In genomic region chr17:68228039-68228680, GRCh38 we compare ENCODE assay signal across 7 cellular contexts. TPM values are rescaled to one million over a fixed set of nuclear protein-coding genes. Genes with fewer than 3 reads are reported as not detected.
DNase-seq lines count a peak whose midpoint lies in the region; ATAC-seq, FAIRE-seq and TF ChIP-seq lines count a peak whose summit lies in the region.
"Not testable (repeated sequence)": the region's sequence is repeated elsewhere in the genome, so short reads cannot be mapped to it uniquely, and the experiment has no call there.

No MANE protein-coding gene starts in this region.

- H3K4me1 Mint-ChIP-seq in CD4-positive, alpha-beta T cell (ENCODE audit: low read depth) = not testable (repeated sequence)
- H3K4me1 Mint-ChIP-seq in activated T-helper 1 cell treated with anti-CD3 and anti-CD28 coated beads, Interleukin-12 subunit alpha, Interleukin-12 subunit beta, Interleukin-2, Interleukin-4 antibody, amounts not matched to agents 30 ng/mL and 10 ng/mL and 1 ng/mL, durations not matched to agents 14 hours and 24 hours and 36 hours (ENCODE audit: low read depth) = peaks cover 18% of the 10 kb centered on the region

- H3K27ac ChIP-seq in CD4-positive, alpha-beta T cell (ENCODE audit: low read depth, low read length); K562 (ENCODE audit: extremely low read depth, low read depth, low read length): not testable (repeated sequence)
- H3K27ac ChIP-seq in Karpas-422 (ENCODE audit: low read length) (peak overlapping the region; percentile 58), esophagus squamous epithelium (peak overlapping the region; percentile 61 to 84 (median 74))

- H3K27me3 ChIP-seq in CD4-positive, alpha-beta T cell (ENCODE audit: control insufficient read depth, insufficient read depth, low read length); Karpas-422 (ENCODE audit: low read length); esophagus squamous epithelium: not testable (repeated sequence)
- H3K27me3 ChIP-seq in K562 (ENCODE audit: control insufficient read depth in 2 of 2, insufficient read depth in 2 of 2, low read length in 2 of 2) = peaks cover 4 to 20% of the 10 kb centered on the region in 2 experiments; a peak in 4 of 5 replicates

- H3K4me1 ChIP-seq in Karpas-422 (ENCODE audit: low read length) (peaks cover 44% of the 10 kb centered on the region), esophagus squamous epithelium (peaks cover 0 to 30% (median 9%) of the 10 kb centered on the region in 3 donors)
- not testable (repeated sequence) for H3K4me1 ChIP-seq in K562 (replicated peaks in 1 of 2; ENCODE audit: control insufficient read depth in 2 of 2, insufficient read depth in 2 of 2, low read length in 2 of 2)

- not testable (repeated sequence) for H3K9me3 Mint-ChIP-seq in CD4-positive, alpha-beta T cell; activated T-helper 1 cell treated with anti-CD3 and anti-CD28 coated beads, Interleukin-12 subunit alpha, Interleukin-12 subunit beta, Interleukin-2, Interleukin-4 antibody, amounts not matched to agents 30 ng/mL and 10 ng/mL and 1 ng/mL, durations not matched to agents 14 hours and 24 hours and 36 hours

- TF ChIP-seq POLR2A in K562 (conservative IDR thresholded peaks at IDR 0.05); esophagus squamous epithelium (IDR thresholded peaks at IDR 0.05): not testable (repeated sequence)

- H3K9ac ChIP-seq in Karpas-422 (ENCODE audit: low read length) = peak overlapping the region; percentile 29; the same call in 1 of the 2 replicates
- H3K9ac ChIP-seq in K562 (ENCODE audit: insufficient read depth in 1 of 2, low read depth in 2 of 2, low read length in 2 of 2) = not testable (repeated sequence)

- BruUV-seq in K562 (replicated peaks; lab: Mats Ljungman, UMichigan) = not testable (repeated sequence)

- not testable (repeated sequence) for H3K4me2 ChIP-seq in Karpas-422 (ENCODE audit: low read depth, low read length, poor library complexity, severe bottlenecking); K562 (ENCODE audit: insufficient read depth, low read length)

- H3K27ac Mint-ChIP-seq in CD4-positive, alpha-beta T cell = peak overlapping the region; percentile 29
- H3K27ac Mint-ChIP-seq in activated T-helper 1 cell treated with anti-CD3 and anti-CD28 coated beads, Interleukin-12 subunit alpha, Interleukin-12 subunit beta, Interleukin-2, Interleukin-4 antibody, amounts not matched to agents 30 ng/mL and 10 ng/mL and 1 ng/mL, durations not matched to agents 14 hours and 24 hours and 36 hours = peak overlapping the region; percentile 77

- CTCF ChIA-PET in CD4-positive, alpha-beta T cell (lab: Charles Lee); K562 (lab: Yijun Ruan, JAX; ENCODE audit: low intra/inter-chr PET ratio): not testable (repeated sequence)

- H3K27me3 Mint-ChIP-seq in CD4-positive, alpha-beta T cell; activated T-helper 1 cell treated with anti-CD3 and anti-CD28 coated beads, Interleukin-12 subunit alpha, Interleukin-12 subunit beta, Interleukin-2, Interleukin-4 antibody, amounts not matched to agents 30 ng/mL and 10 ng/mL and 1 ng/mL, durations not matched to agents 14 hours and 24 hours and 36 hours (ENCODE audit: insufficient read depth): not testable (repeated sequence)

- H2AFZ ChIP-seq in Karpas-422 (ENCODE audit: low read length); K562 (ENCODE audit: low read depth, low read length): not testable (repeated sequence)

- H3K4me3 ChIP-seq in Karpas-422 (ENCODE audit: low read length); K562; esophagus squamous epithelium: not testable (repeated sequence)

- peaks cover 60% of the 10 kb centered on the region for H3K79me2 ChIP-seq in Karpas-422 (ENCODE audit: low read length)
- not testable (repeated sequence) for H3K79me2 ChIP-seq in K562 (ENCODE audit: control insufficient read depth, insufficient read depth, low read length)

- H3K9me3 ChIP-seq in CD4-positive, alpha-beta T cell (ENCODE audit: control insufficient read depth, low read length); Karpas-422 (ENCODE audit: low read length); K562 (replicated peaks; ENCODE audit: control insufficient read depth, insufficient read depth, low read depth, low read length); esophagus squamous epithelium: not testable (repeated sequence)

- ATAC-seq in CD4-positive, alpha-beta T cell (ENCODE audit: poor library complexity) = not testable (repeated sequence)
- peak; percentile 31; the same call in 1 of the 3 replicates for ATAC-seq in K562

- not testable (repeated sequence) for H3K9me1 ChIP-seq in K562 (ENCODE audit: control insufficient read depth, insufficient read depth, low read length)

- not testable (repeated sequence) for H3K9me2 ChIP-seq in Karpas-422 (replicated peaks; ENCODE audit: insufficient read depth, low read length)

- not testable (repeated sequence) for H4K20me1 ChIP-seq in Karpas-422 (ENCODE audit: insufficient read depth, low read depth, low read length); K562 (replicated peaks; ENCODE audit: control insufficient read depth, insufficient read depth, low read length)

- TF ChIP-seq RAD21 in K562 (CRISPR knock-in tag; conservative IDR thresholded peaks at IDR 0.05 in 1 of 2, IDR thresholded peaks at IDR 0.05 in 1 of 2) = not testable (repeated sequence)

- intact Hi-C loops in CD4-positive, alpha-beta T cell (cut with DNase I, micrococcal nuclease); activated T-helper 1 cell treated with anti-CD3 and anti-CD28 coated beads, Interleukin-12 subunit alpha, Interleukin-12 subunit beta, Interleukin-2, Interleukin-4 antibody, amounts not matched to agents 30 ng/mL and 10 ng/mL and 1 ng/mL, durations not matched to agents 14 hours and 24 hours and 36 hours (cut with micrococcal nuclease); K562 (cut with micrococcal nuclease); esophagus squamous epithelium (cut with DNase I): not testable (repeated sequence)

- TF ChIP-seq EP300 in K562 (IDR thresholded peaks at IDR 0.05; ENCODE audit: low read length) = not testable (repeated sequence)

- peak; percentile 51 for FAIRE-seq in K562 (lab: Jason Lieb, UNC)

- H3K36me3 Mint-ChIP-seq in CD4-positive, alpha-beta T cell (ENCODE audit: low read depth) = peaks cover 20% of the 10 kb centered on the region
- not testable (repeated sequence) for H3K36me3 Mint-ChIP-seq in activated T-helper 1 cell treated with anti-CD3 and anti-CD28 coated beads, Interleukin-12 subunit alpha, Interleukin-12 subunit beta, Interleukin-2, Interleukin-4 antibody, amounts not matched to agents 30 ng/mL and 10 ng/mL and 1 ng/mL, durations not matched to agents 14 hours and 24 hours and 36 hours (ENCODE audit: low read depth)

- POLR2A ChIA-PET in CD4-positive, alpha-beta T cell (lab: Charles Lee); K562 (lab: Yijun Ruan, JAX): not testable (repeated sequence)

- not testable (repeated sequence) for H3K4me3 Mint-ChIP-seq in CD4-positive, alpha-beta T cell; activated T-helper 1 cell treated with anti-CD3 and anti-CD28 coated beads, Interleukin-12 subunit alpha, Interleukin-12 subunit beta, Interleukin-2, Interleukin-4 antibody, amounts not matched to agents 30 ng/mL and 10 ng/mL and 1 ng/mL, durations not matched to agents 14 hours and 24 hours and 36 hours

- in situ Hi-C loops in K562 (cut with MboI) = not testable (repeated sequence)

- WGBS in K562 (ENCODE audit: insufficient coverage, low coverage, missing lambda C conversion rate) = 12% methylated on average over 9 of the region's 9 CpGs
- 85 to 92% methylated on average over 7 to 8 of the region's 9 CpGs for WGBS in esophagus squamous epithelium, 2 donors

- DNase-seq in CD4-positive, alpha-beta T cell; Karpas-422; activated T-helper 1 cell treated with anti-CD3 and anti-CD28 coated beads, Interleukin-12 subunit alpha, Interleukin-12 subunit beta, Interleukin-2, Interleukin-4 antibody, amounts not matched to agents 30 ng/mL and 10 ng/mL and 1 ng/mL, durations not matched to agents 14 hours and 24 hours and 36 hours (ENCODE audit: low spot score); K562 (ENCODE audit: extremely low read depth in 1 of 4, low spot score in 3 of 4); esophagus squamous epithelium (lab: John Stamatoyannopoulos, UW): not testable (repeated sequence)
- peak; percentile 35 for DNase-seq in activated CD4-positive, alpha-beta T cell treated with anti-CD3 and anti-CD28 coated beads for 48 hours
- peak; percentile 44 for DNase-seq in stimulated activated CD4-positive, alpha-beta T cell treated with anti-CD3 and anti-CD28 coated beads, Interleukin-1b, Interleukin-23, amount 100 ng/mL, for 48 hours

- H3K36me3 ChIP-seq in Karpas-422 (ENCODE audit: insufficient read depth, low read length); K562 (ENCODE audit: control insufficient read depth, insufficient read depth, low read length); esophagus squamous epithelium: not testable (repeated sequence)

- not testable (repeated sequence) for TF ChIP-seq CTCF in CD4-positive, alpha-beta T cell (IDR thresholded peaks at IDR 0.05); K562 (IDR thresholded peaks at IDR 0.05 in 2 of 3, conservative IDR thresholded peaks at IDR 0.05 in 1 of 3; ENCODE audit: insufficient read depth in 2 of 3, low read depth in 1 of 3, low read length in 3 of 3); esophagus squamous epithelium (IDR thresholded peaks at IDR 0.05)

RNA-seq across cellular contexts. Expression of gene AMZ2, which starts 19.7 kb away (rescaled TPM):
- total RNA-seq in CD4-positive, alpha-beta T cell = 10 to 100 TPM; 63.0 to 64.9 TPM
- total RNA-seq in Karpas-422 (2014; rRNA removed; shearing (Covaris generic); ENCODE audit: low replicate concordance) = 66.7 and 136 TPM in 2 replicates
- 67.3 and 75.7 TPM in 2 replicates for total RNA-seq in activated T-helper 1 cell treated with anti-CD3 and anti-CD28 coated beads, Interleukin-12 subunit alpha, Interleukin-12 subunit beta, Interleukin-2, Interleukin-4 antibody, amounts not matched to agents 30 ng/mL and 10 ng/mL and 1 ng/mL, durations not matched to agents 14 hours and 24 hours and 36 hours
- 14.4 and 17.0 TPM in 2 replicates for total RNA-seq in K562 (2011; cell fraction: chromatin; rRNA removed; ENCODE audit: low replicate concordance)
- 12.1 and 12.7 TPM in 2 replicates for total RNA-seq in K562 (2011; cell fraction: nucleolus; rRNA removed)
- total RNA-seq in K562 (2011; cell fraction: nucleoplasm; rRNA removed) = 14.9 and 16.1 TPM in 2 replicates
- total RNA-seq in K562 (2014; rRNA removed) = 22.6 and 30.9 TPM in 2 replicates
- 52.6 and 57.9 TPM in 2 replicates for total RNA-seq in K562 (2014; rRNA removed; fragmentation: Illumina TruSeq; extraction: Trizol)
- total RNA-seq in K562 (2015; rRNA removed; fragmentation: Illumina TruSeq; extraction: Trizol) = 44.8 and 47.0 TPM in 2 replicates
- 41.1 and 43.2 TPM in 2 replicates for total RNA-seq in K562 (2021)
- polyA plus RNA-seq in K562 (2011; rRNA removed) = 54.0 and 59.2 TPM in 2 replicates
- 29.8 and 49.7 TPM in 2 replicates for polyA plus RNA-seq in K562 (2011; cell fraction: cytosol; rRNA removed)
- 38.0 and 55.7 TPM in 2 replicates for polyA plus RNA-seq in K562 (2011; cell fraction: nucleus; rRNA removed)
- 51.0 and 61.3 TPM in 2 replicates for polyA plus RNA-seq in K562 (2012)
- polyA plus RNA-seq in K562 (2014; fragmentation: Illumina TruSeq; extraction: Trizol) = 75.2 and 92.2 TPM in 2 replicates
- 10 to 100 TPM; 56.9 to 74.5 TPM for polyA plus RNA-seq in K562 (2014; fragmentation: Nextera tagmentation; extraction: Ambion mirVana)
- polyA plus RNA-seq in K562 (2014; rRNA removed) = 34.8 and 41.8 TPM in 2 replicates
- 32.1 and 35.0 TPM in 2 replicates for polyA minus RNA-seq in K562 (2011; rRNA and poly(A)+ RNA removed)
- polyA minus RNA-seq in K562 (2011; cell fraction: cytosol; rRNA and poly(A)+ RNA removed) = 8.7 and 11.4 TPM in 2 replicates
- polyA minus RNA-seq in K562 (2011; cell fraction: nucleus; rRNA and poly(A)+ RNA removed) = 9.0 and 16.4 TPM in 2 replicates
- 10 to 100 TPM; 13.7 to 47.7 (median 35.1) TPM for total RNA-seq in esophagus squamous epithelium
